8 cellular contexts compared by ENCODE assay signal in genomic region chr7:13279854-13280435, GRCh38.
DNase-seq lines count a peak whose midpoint lies in the region; ATAC-seq and TF ChIP-seq lines count a peak whose summit lies in the region.
"Had no signal": no experiment of that assay in that cellular context is flagged by ENCODE, and none has a peak within 500 bp of the region (broad histone marks: within the 10 kb centered on the region; RNA-seq: fewer than 3 reads in every experiment).

No MANE protein-coding gene starts in this region.

- CTCF ChIA-PET in HCT116 (lab: Charles Lee): interaction anchor here (0.6 to 6.1 kb wide), 6 partner anchors 12 to 1438 kb away, joined by 3 to 154 read pairs (median 3); no protein-coding TSS in a partner anchor

- peak overlapping the region; percentile 78 for H2AFZ ChIP-seq in HCT116 (ENCODE audit: low read depth, low read length, poor library complexity, severe bottlenecking)

- H3K4me1 ChIP-seq in HCT116 (ENCODE audit: control insufficient read depth in 1 of 2, insufficient read depth in 2 of 2, low read length in 2 of 2): no peaks in the 10 kb centered on the region
- H3K4me1 ChIP-seq in breast epithelium: no peaks in the 10 kb centered on the region

- H3K36me3 ChIP-seq in HCT116 (ENCODE audit: control insufficient read depth in 1 of 2, insufficient read depth in 2 of 2, low read length in 2 of 2) (no peaks in the 10 kb centered on the region), breast epithelium (no peaks in the 10 kb centered on the region)

- H3K9ac ChIP-seq in HCT116 (ENCODE audit: low read length): no peak overlapping the region

- no peak for TF ChIP-seq POLR2A in HCT116 (IDR thresholded peaks at IDR 0.05; ENCODE audit: borderline replicate concordance, extremely low read depth, insufficient read depth, insufficient read length)
- TF ChIP-seq POLR2A in breast epithelium (IDR thresholded peaks at IDR 0.05): no peak

- no peak for ATAC-seq in HCT116
- ATAC-seq in stimulated activated naive CD8-positive, alpha-beta T cell treated with anti-CD3 and anti-CD28 coated beads, Interleukin-15, amount 100 ng/mL, for 72 hours: no peak
- ATAC-seq: naive thymus-derived CD4-positive, alpha-beta T cell had no signal

- DNase-seq in HCT116 (ENCODE audit: low read depth, low spot score) (peak; percentile 15), NCI-H2196 treated with DMSO at 0.1 percent for 48 hours (lab: John Stamatoyannopoulos, UW; ENCODE audit: unreplicated experiment) (peak; percentile 15), breast epithelium (ENCODE audit: low spot score in 2 of 2) (no peak), myocyte (ENCODE audit: low read depth) (peak; percentile 66), HuH-7 (ENCODE audit: low spot score) (no peak), nucleus accumbens (lab: John Stamatoyannopoulos, UW) (no peak)
- DNase-seq in stimulated activated naive CD8-positive, alpha-beta T cell treated with anti-CD3 and anti-CD28 coated beads, Interleukin-15, amount 100 ng/mL, for 72 hours: no peak

- H3K4me2 ChIP-seq in HCT116 (ENCODE audit: low read length): peak overlapping the region; percentile 7; the same call in 1 of the 2 replicates

- no peak overlapping the region for H3K4me3 Mint-ChIP-seq in stimulated activated naive CD8-positive, alpha-beta T cell treated with anti-CD3 and anti-CD28 coated beads, Interleukin-15, amount 100 ng/mL, for 72 hours
- H3K4me3 Mint-ChIP-seq: naive thymus-derived CD4-positive, alpha-beta T cell had no signal

- no peaks in the 10 kb centered on the region for H3K4me1 Mint-ChIP-seq in stimulated activated naive CD8-positive, alpha-beta T cell treated with anti-CD3 and anti-CD28 coated beads, Interleukin-15, amount 100 ng/mL, for 72 hours
- H3K4me1 Mint-ChIP-seq: naive thymus-derived CD4-positive, alpha-beta T cell had no signal

- POLR2A ChIA-PET in HCT116 (lab: Charles Lee): interaction anchor here (1.2 kb wide), 1 partner anchor 1412 kb away, joined by 3 read pairs; no protein-coding TSS in a partner anchor

- H3K9me3 ChIP-seq in HCT116 (ENCODE audit: control insufficient read depth in 1 of 2, insufficient read depth in 1 of 2, low read depth in 1 of 2, low read length in 2 of 2): no peaks in the 10 kb centered on the region
- H3K9me3 ChIP-seq in breast epithelium: no peaks in the 10 kb centered on the region

- H3K4me3 ChIP-seq in HCT116 (replicated peaks in 1 of 2; ENCODE audit: low read depth in 1 of 2, low read length in 2 of 2) (no peak overlapping the region), breast epithelium (no peak overlapping the region)

- H3K9me2 ChIP-seq in HCT116 (ENCODE audit: insufficient read depth): no peaks in the 10 kb centered on the region

- RAD21 ChIA-PET in HCT116 (lab: Charles Lee; ENCODE audit: low non-redundant PET in 1 of 2, low total read pairs in 2 of 2, uncharacterized antibody in 2 of 2, unreplicated experiment in 2 of 2): interaction anchor here in 1 of 2 experiments (2.0 kb wide), 1 partner anchor 1412 kb away, joined by 6 read pairs; no protein-coding TSS in a partner anchor

- TF ChIP-seq CTCF in HCT116 (IDR thresholded peaks at IDR 0.05 in 2 of 3, conservative IDR thresholded peaks at IDR 0.05 in 1 of 3; ENCODE audit: borderline replicate concordance in 1 of 3, insufficient read depth in 1 of 3, low read depth in 2 of 3, low read length in 2 of 3): peak in 2 of 3 experiments; percentile 38 to 64; a peak in 3 of 6 replicates
- peak in 2 of 3 donors; percentile 35 to 57 for TF ChIP-seq CTCF in breast epithelium (IDR thresholded peaks at IDR 0.05)

- no peak overlapping the region for H3K27ac Mint-ChIP-seq in stimulated activated naive CD8-positive, alpha-beta T cell treated with anti-CD3 and anti-CD28 coated beads, Interleukin-15, amount 100 ng/mL, for 72 hours
- H3K27ac Mint-ChIP-seq: naive thymus-derived CD4-positive, alpha-beta T cell had no signal

- H3K9me3 Mint-ChIP-seq in stimulated activated naive CD8-positive, alpha-beta T cell treated with anti-CD3 and anti-CD28 coated beads, Interleukin-15, amount 100 ng/mL, for 72 hours: no peaks in the 10 kb centered on the region
- H3K9me3 Mint-ChIP-seq: naive thymus-derived CD4-positive, alpha-beta T cell had no signal

- H3K27me3 Mint-ChIP-seq in stimulated activated naive CD8-positive, alpha-beta T cell treated with anti-CD3 and anti-CD28 coated beads, Interleukin-15, amount 100 ng/mL, for 72 hours: peaks cover 2% of the 10 kb centered on the region

- no TSS peak for BruUV-seq in HCT116 (replicated peaks; lab: Mats Ljungman, UMichigan)

- no peaks in the 10 kb centered on the region for H3K79me2 ChIP-seq in HCT116 (ENCODE audit: insufficient read depth, low read length)

- H3K27me3 ChIP-seq in HCT116 (ENCODE audit: insufficient read depth, low read length) (no peaks in the 10 kb centered on the region), breast epithelium (no peaks in the 10 kb centered on the region)

- TF ChIP-seq RAD21 in HCT116 (IDR thresholded peaks at IDR 0.05; ENCODE audit: low read depth): peak; percentile 62

- intact Hi-C loops in HCT116 (cut with micrococcal nuclease): loop anchor here (1.0 to 10.0 kb wide), 5 partner anchors 245 to 1735 kb away; no protein-coding TSS in a partner anchor
- intact Hi-C loops in breast epithelium (cut with DNase I; ENCODE audit: low total_unique reads): no loop called here

- no peaks in the 10 kb centered on the region for H4K20me1 ChIP-seq in HCT116 (ENCODE audit: insufficient read depth)

- H3K27ac ChIP-seq in HCT116 (ENCODE audit: low read depth, low read length) (no peak overlapping the region), breast epithelium (no peak overlapping the region)

TF ChIP-seq in HCT116, 20 proteins besides CTCF, POLR2A, EP300 and RAD21:
- TF ChIP-seq SIN3A (IDR thresholded peaks at IDR 0.05; ENCODE audit: low read depth): no peak
- no peak for TF ChIP-seq SRF (IDR thresholded peaks at IDR 0.05; ENCODE audit: low read depth)
- TF ChIP-seq CEBPB (IDR thresholded peaks at IDR 0.05; ENCODE audit: low read depth): no peak
- no peak for TF ChIP-seq EGR1 (IDR thresholded peaks at IDR 0.05; ENCODE audit: low read depth)
- TF ChIP-seq ZNF274 (IDR thresholded peaks at IDR 0.05; ENCODE audit: low read depth, low read length): no peak
- TF ChIP-seq ELF1 (IDR thresholded peaks at IDR 0.05; ENCODE audit: borderline replicate concordance, low read depth): no peak
- TF ChIP-seq REST (IDR thresholded peaks at IDR 0.05; ENCODE audit: low read depth): no peak
- no peak for TF ChIP-seq CBX3 (IDR thresholded peaks at IDR 0.05; ENCODE audit: low read depth)

Comparison
In these comparisons a context has a peak if more than half of its experiments do, and no peak if none do; other contexts are left out.
1. DNase-seq: peak in HCT116 (single experiment), NCI-H2196 treated with DMSO at 0.1 percent for 48 hours (single experiment) and myocyte (single experiment); none in breast epithelium (0 of 2), HuH-7 (single experiment), stimulated activated naive CD8-positive, alpha-beta T cell treated with anti-CD3 and anti-CD28 coated beads, Interleukin-15, amount 100 ng/mL, for 72 hours (0 of 2) and nucleus accumbens (0 of 56).